In the genomic region with DNA sequence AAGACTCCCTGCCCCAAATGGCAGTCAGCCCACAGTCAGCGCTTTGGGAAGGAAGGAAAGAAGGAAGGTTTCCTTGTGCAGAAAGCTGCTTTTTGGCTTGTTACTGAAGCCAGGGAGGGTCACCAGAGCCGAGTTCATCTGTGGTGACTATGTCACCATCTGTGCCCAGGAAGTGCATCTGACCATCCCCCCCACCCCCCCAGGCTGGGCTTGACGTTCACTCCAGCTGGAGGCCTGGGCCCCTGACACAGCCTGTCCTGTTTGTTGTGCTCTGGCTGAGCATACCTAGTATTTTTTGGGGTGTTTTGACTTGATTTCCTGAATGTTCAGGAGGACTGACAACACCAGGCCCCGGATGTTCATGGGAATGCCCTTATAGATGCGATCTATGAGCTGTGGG, we compare ENCODE assay signal across 4 cellular contexts. TPM values are rescaled to one million over a fixed set of nuclear protein-coding genes. Genes with fewer than 3 reads are reported as not detected.
"Had no signal": no experiment of that assay in that cellular context is flagged by ENCODE, and none has a peak within 500 bp of the region (broad histone marks: within the 10 kb centered on the region; RNA-seq: fewer than 3 reads in every experiment).

No MANE protein-coding gene starts in this region.

RNA-seq across cellular contexts. Expression of a gene that starts 31.6 kb away (rescaled TPM):
- total RNA-seq: LHCN-M2, M059J, MCF 10A, NCI-H460 had no signal
